In the genomic region with DNA sequence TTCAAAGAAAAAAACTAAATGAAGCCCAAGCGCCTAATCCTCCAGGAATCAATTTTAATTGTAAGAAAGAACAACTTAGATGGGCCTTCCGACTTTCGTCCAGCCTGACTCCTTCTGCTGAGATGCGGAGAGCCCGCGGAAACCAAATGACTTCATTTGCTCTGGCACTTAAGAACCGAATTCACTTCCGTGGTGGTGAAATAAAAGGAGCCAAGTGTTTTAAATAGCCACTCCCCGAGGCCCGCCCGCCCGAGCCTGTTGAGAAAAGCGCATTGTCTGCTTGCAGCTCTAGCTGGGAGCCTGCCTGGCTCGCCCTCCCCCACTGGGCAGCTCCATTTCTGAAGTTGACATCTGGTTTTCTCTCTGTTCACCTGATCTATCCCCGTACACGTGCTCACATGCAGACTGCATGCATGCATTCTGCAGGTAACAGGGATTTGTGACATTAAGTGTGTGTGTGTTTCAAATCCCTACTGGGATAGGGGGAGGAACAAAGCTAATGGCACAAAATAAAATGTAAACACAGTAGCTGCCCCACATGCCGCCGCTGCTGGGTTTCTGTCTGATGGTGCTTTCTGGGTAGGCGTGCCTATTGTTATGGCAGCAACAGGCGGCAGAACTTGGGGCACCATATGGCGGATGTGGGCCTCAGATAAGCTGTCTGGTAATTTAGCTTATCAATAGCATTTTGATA, we compare ENCODE assay signal across 8 cellular contexts. TPM values are rescaled to one million over a fixed set of nuclear protein-coding genes. Genes with fewer than 3 reads are reported as not detected.
DNase-seq lines count a peak whose midpoint lies in the region; ATAC-seq lines count a peak whose summit lies in the region.

No MANE protein-coding gene starts in this region.

- peak overlapping the region in 1 of 3 donors; percentile 20 for H3K4me3 Mint-ChIP-seq in T-cell
- H3K4me3 Mint-ChIP-seq in activated naive CD8-positive, alpha-beta T cell treated with anti-CD3 and anti-CD28 coated beads, Interleukin-2, amount 50 U/mL, for 24 hours = no peak overlapping the region

- H3K4me1 Mint-ChIP-seq in T-cell = peaks cover 8 to 10% (median 9%) of the 10 kb centered on the region in 3 donors
- peaks cover 4% of the 10 kb centered on the region for H3K4me1 Mint-ChIP-seq in activated naive CD8-positive, alpha-beta T cell treated with anti-CD3 and anti-CD28 coated beads, Interleukin-2, amount 50 U/mL, for 24 hours

- no peaks in the 10 kb centered on the region for H3K27me3 ChIP-seq in muscle layer of colon (ENCODE audit: control insufficient read depth in 1 of 2, insufficient read depth in 2 of 2, low read length in 2 of 2)

- CTCF ChIA-PET in T-cell (lab: Charles Lee) = interaction anchor here in 1 of 2 donors (0.6 kb wide), 1 partner anchor 11 kb away, joined by 3 read pairs; no protein-coding TSS in a partner anchor

- no peaks in the 10 kb centered on the region for H3K9me3 ChIP-seq in muscle layer of colon (ENCODE audit: low read length)

- peak overlapping the region; percentile 62 for H3K27ac ChIP-seq in muscle layer of colon (ENCODE audit: low read depth, low read length)

- no peaks in the 10 kb centered on the region for H3K9me3 Mint-ChIP-seq in T-cell
- H3K9me3 Mint-ChIP-seq in activated naive CD8-positive, alpha-beta T cell treated with anti-CD3 and anti-CD28 coated beads, Interleukin-2, amount 50 U/mL, for 24 hours = no peaks in the 10 kb centered on the region

- DNase-seq in D341Med (ENCODE audit: low spot score) (peak; percentile 76), NCI-H1092 treated with DMSO at 0.1 percent for 48 hours (lab: John Stamatoyannopoulos, UW) (peak; percentile 84), T-cell (peak in 8 of 34 experiments; percentile 7 to 33 (median 18)), fibroblast of gingiva (ENCODE audit: low read depth) (peak; percentile 88), NOMO-1 treated with dmso at 0.1 percent for 144 hours (lab: John Stamatoyannopoulos, UW; ENCODE audit: unreplicated experiment) (no peak)
- no peak for DNase-seq in activated naive CD8-positive, alpha-beta T cell treated with anti-CD3 and anti-CD28 coated beads, Interleukin-2, amount 50 U/mL, for 24 hours

- peak overlapping the region; percentile 63 for H3K9ac ChIP-seq in muscle layer of colon (ENCODE audit: low read length)

- H3K27ac Mint-ChIP-seq in T-cell = no peak overlapping the region
- no peak overlapping the region for H3K27ac Mint-ChIP-seq in activated naive CD8-positive, alpha-beta T cell treated with anti-CD3 and anti-CD28 coated beads, Interleukin-2, amount 50 U/mL, for 24 hours

- ATAC-seq in T-cell (replicated peaks in 1 of 4) (peak; percentile 19 to 72 (median 60)), HG02840 (IDR thresholded peaks at IDR 0.05; ENCODE audit: low FRiP score, unreplicated experiment) (no peak)
- ATAC-seq in activated naive CD8-positive, alpha-beta T cell treated with anti-CD3 and anti-CD28 coated beads, Interleukin-2, amount 50 U/mL, for 24 hours = no peak

- no peaks in the 10 kb centered on the region for H3K36me3 Mint-ChIP-seq in T-cell
- H3K36me3 Mint-ChIP-seq in activated naive CD8-positive, alpha-beta T cell treated with anti-CD3 and anti-CD28 coated beads, Interleukin-2, amount 50 U/mL, for 24 hours (ENCODE audit: low read depth) = no peaks in the 10 kb centered on the region

- H3K4me1 ChIP-seq in muscle layer of colon (ENCODE audit: insufficient read depth, low read length) = peaks cover 74% of the 10 kb centered on the region

- H3K4me3 ChIP-seq in muscle layer of colon (ENCODE audit: low read depth in 1 of 2, low read length in 2 of 2) = peak overlapping the region in 1 of 2 donors; percentile 30

- peaks cover 79 to 82% of the 10 kb centered on the region in 2 donors for H3K27me3 Mint-ChIP-seq in T-cell
- peaks cover 85% of the 10 kb centered on the region for H3K27me3 Mint-ChIP-seq in activated naive CD8-positive, alpha-beta T cell treated with anti-CD3 and anti-CD28 coated beads, Interleukin-2, amount 50 U/mL, for 24 hours

- H3K36me3 ChIP-seq in muscle layer of colon (ENCODE audit: insufficient read depth, low read length) = no peaks in the 10 kb centered on the region

- POLR2A ChIA-PET in T-cell (lab: Charles Lee) = interaction anchor here in 1 of 2 donors (0.6 kb wide), 1 partner anchor 783 kb away, joined by 3 read pairs; the partner anchor contains the start of gene BTBD10

RNA-seq across cellular contexts. Expression of gene TEAD1, which starts 6.2 kb away (rescaled TPM):
- total RNA-seq in T-cell = under 1 TPM in 4 of 5 donors, not detected in 1; 0.20 to 0.72 (median 0.44) TPM

Comparison
In these comparisons a context has a peak if more than half of its experiments do, and no peak if none do; other contexts are left out.
1. DNase-seq: peak in D341Med (single experiment), NCI-H1092 treated with DMSO at 0.1 percent for 48 hours (single experiment) and fibroblast of gingiva (single experiment); none in activated naive CD8-positive, alpha-beta T cell treated with anti-CD3 and anti-CD28 coated beads, Interleukin-2, amount 50 U/mL, for 24 hours (single experiment) and NOMO-1 treated with dmso at 0.1 percent for 144 hours (single experiment).
2. ATAC-seq: peak in T-cell (4 of 4); none in HG02840 (single experiment) and activated naive CD8-positive, alpha-beta T cell treated with anti-CD3 and anti-CD28 coated beads, Interleukin-2, amount 50 U/mL, for 24 hours (single experiment).